15 cellular contexts compared by ENCODE assay signal in genomic region chr6:115363379-115363778, GRCh38.
DNase-seq lines count a peak whose midpoint lies in the region; ATAC-seq and TF ChIP-seq lines count a peak whose summit lies in the region.
"Had no signal": no experiment of that assay in that cellular context is flagged by ENCODE, and none has a peak within 500 bp of the region (broad histone marks: within the 10 kb centered on the region; RNA-seq: fewer than 3 reads in every experiment).

No MANE protein-coding gene starts in this region.

- no peaks in the 10 kb centered on the region for H3K36me3 ChIP-seq in thyroid gland
- H3K36me3 ChIP-seq: vagina had no signal

- ATAC-seq in GM18498 (IDR thresholded peaks at IDR 0.05; ENCODE audit: unreplicated experiment) (peak; percentile 92), GM19372 (IDR thresholded peaks at IDR 0.05; ENCODE audit: low read depth, unreplicated experiment) (peak; percentile 66), HG02610 (IDR thresholded peaks at IDR 0.05; ENCODE audit: unreplicated experiment) (peak; percentile 82), HG03196 (IDR thresholded peaks at IDR 0.05; ENCODE audit: unreplicated experiment) (peak; percentile 84)
- ATAC-seq in activated CD8-positive, alpha-beta T cell treated with anti-CD3 and anti-CD28 coated beads, Interleukin-2, amount 10 ng/mL, durations not matched to agents 7 days and 5 days: no peak

- WGBS in thyroid gland, 2 donors: 92% methylated on average over 4 of the region's 4 CpGs

- peaks cover 13% of the 10 kb centered on the region for H3K9me3 Mint-ChIP-seq in activated CD8-positive, alpha-beta T cell treated with anti-CD3 and anti-CD28 coated beads, Interleukin-2, amount 10 ng/mL, durations not matched to agents 7 days and 5 days (ENCODE audit: insufficient read depth)

- H3K27ac Mint-ChIP-seq in activated CD8-positive, alpha-beta T cell treated with anti-CD3 and anti-CD28 coated beads, Interleukin-2, amount 10 ng/mL, durations not matched to agents 7 days and 5 days: no peak overlapping the region

- H3K27me3 Mint-ChIP-seq in activated CD8-positive, alpha-beta T cell treated with anti-CD3 and anti-CD28 coated beads, Interleukin-2, amount 10 ng/mL, durations not matched to agents 7 days and 5 days (ENCODE audit: low read depth): no peaks in the 10 kb centered on the region

- CTCF ChIA-PET in activated CD8-positive, alpha-beta T cell treated with anti-CD3 and anti-CD28 coated beads, Interleukin-2, amount 10 ng/mL, durations not matched to agents 7 days and 5 days (lab: Charles Lee): no interaction called here

- TF ChIP-seq CTCF in thyroid gland (IDR thresholded peaks at IDR 0.05): no peak

- no peak for TF ChIP-seq POLR2A in thyroid gland (IDR thresholded peaks at IDR 0.05)

- POLR2A ChIA-PET in activated CD8-positive, alpha-beta T cell treated with anti-CD3 and anti-CD28 coated beads, Interleukin-2, amount 10 ng/mL, durations not matched to agents 7 days and 5 days (lab: Charles Lee): no interaction called here

- H3K4me1 ChIP-seq in thyroid gland: no peaks in the 10 kb centered on the region
- H3K4me1 ChIP-seq: vagina had no signal

- no peaks in the 10 kb centered on the region for H3K27me3 ChIP-seq in thyroid gland
- H3K27me3 ChIP-seq: vagina had no signal

- no peaks in the 10 kb centered on the region for H3K4me1 Mint-ChIP-seq in activated CD8-positive, alpha-beta T cell treated with anti-CD3 and anti-CD28 coated beads, Interleukin-2, amount 10 ng/mL, durations not matched to agents 7 days and 5 days (ENCODE audit: low read depth)

- no peak overlapping the region for H3K4me3 Mint-ChIP-seq in activated CD8-positive, alpha-beta T cell treated with anti-CD3 and anti-CD28 coated beads, Interleukin-2, amount 10 ng/mL, durations not matched to agents 7 days and 5 days

- intact Hi-C loops in thyroid gland (cut with DNase I): no loop called here

- H3K36me3 Mint-ChIP-seq in activated CD8-positive, alpha-beta T cell treated with anti-CD3 and anti-CD28 coated beads, Interleukin-2, amount 10 ng/mL, durations not matched to agents 7 days and 5 days (ENCODE audit: low read depth): no peaks in the 10 kb centered on the region

- DNase-seq in COR-L47 (lab: John Stamatoyannopoulos, UW) (no peak), OCI-M1 (lab: John Stamatoyannopoulos, UW) (no peak), thyroid gland (no peak)
- no peak for DNase-seq in activated CD8-positive, alpha-beta T cell treated with anti-CD3 and anti-CD28 coated beads, Interleukin-2, amount 10 ng/mL, durations not matched to agents 7 days and 5 days
- DNase-seq: activated CD4-positive, CD25-positive, alpha-beta regulatory T cell treated with anti-CD3 and anti-CD28 coated beads, Interleukin-2, amount 50 U/mL, for 72 hours; activated T-cell treated with anti-CD3 and anti-CD28 coated beads, Interleukin-2, amount 50 U/mL, for 48 hours; DMS 273 treated with DMSO at 0.1 percent for 48 hours; KG1; NCI-H2029 treated with DMSO at 0.1 percent for 48 hours; stimulated activated CD4-positive, alpha-beta T cell treated with anti-CD3 and anti-CD28 coated beads, Interleukin-2, amount 100 ng/mL, for 24 hours had no signal

- no peak overlapping the region for H3K27ac ChIP-seq in thyroid gland
- H3K27ac ChIP-seq: vagina had no signal

- H3K4me3 ChIP-seq in thyroid gland (replicated peaks in 1 of 3): no peak overlapping the region
- H3K4me3 ChIP-seq: vagina had no signal

- no peaks in the 10 kb centered on the region for H3K9me3 ChIP-seq in thyroid gland
- H3K9me3 ChIP-seq: vagina had no signal
